26 cellular contexts compared by ENCODE assay signal in genomic region chr1:17612831-17613230, GRCh38.
"Had no signal": no experiment of that assay in that cellular context is flagged by ENCODE, and none has a peak within 500 bp of the region (broad histone marks: within the 10 kb centered on the region; RNA-seq: fewer than 3 reads in every experiment).

No MANE protein-coding gene starts in this region.

- DNase-seq: activated CD4-positive, alpha-beta memory T cell treated with anti-CD3 and anti-CD28 coated beads, Interleukin-2, amount 10 ng/mL, durations not matched to agents 7 days and 5 days; activated CD4-positive, alpha-beta T cell treated with anti-CD3 and anti-CD28 coated beads for 36 hours; activated CD4-positive, alpha-beta T cell treated with anti-CD3 and anti-CD28 coated beads, Interleukin-2, amount 50 U/mL, for 1 hour; activated CD8-positive, alpha-beta memory T cell treated with anti-CD3 and anti-CD28 coated beads, Interleukin-2, amount 50 U/mL, for 4 hours; activated gamma-delta T cell treated with Interleukin-2 at 50 U/mL for 16 hours; activated naive CD4-positive, alpha-beta T cell treated with anti-CD3 and anti-CD28 coated beads, Interleukin-2, amount 10 ng/mL, durations not matched to agents 7 days and 5 days; activated naive CD8-positive, alpha-beta T cell treated with anti-CD3 and anti-CD28 coated beads for 36 hours; activated T-cell treated with anti-CD3 and anti-CD28 coated beads, Interleukin-2, amount 50 U/mL, for 72 hours; MG63; NCI-H1105 treated with DMSO at 0.1 percent for 48 hours; NCI-H146; NCI-H187 treated with DMSO at 0.1 percent for 48 hours; NCI-H2081 treated with DMSO at 0.1 percent for 48 hours; NCI-H446 treated with DMSO at 0.1 percent for 48 hours; NCI-H524 treated with DMSO at 0.1 percent for 48 hours; NCI-H748 treated with DMSO at 0.1 percent for 48 hours; OCI-M1; RPMI8226; T-cell; T-helper 2 cell; T1000 had no signal

- H3K27ac ChIP-seq: SK-N-MC, VCaP had no signal

- H3K27ac Mint-ChIP-seq: activated CD4-positive, alpha-beta memory T cell treated with anti-CD3 and anti-CD28 coated beads, Interleukin-2, amount 10 ng/mL, durations not matched to agents 7 days and 5 days; activated CD4-positive, alpha-beta T cell treated with anti-CD3 and anti-CD28 coated beads for 36 hours; activated naive CD4-positive, alpha-beta T cell treated with anti-CD3 and anti-CD28 coated beads, Interleukin-2, amount 10 ng/mL, durations not matched to agents 7 days and 5 days; activated naive CD8-positive, alpha-beta T cell treated with anti-CD3 and anti-CD28 coated beads for 36 hours; activated T-cell treated with anti-CD3 and anti-CD28 coated beads, Interleukin-2, amount 50 U/mL, for 72 hours; activated T-helper 2 cell treated with anti-CD3 and anti-CD28 coated beads, Interferon-gamma antibody, Interleukin-2, Interleukin-4, amounts not matched to agents 10 μg/mL and 5 μg/mL and 100 μg/mL, durations not matched to agents 14 hours and 24 hours and 36 hours; T-cell had no signal

- H3K9me3 ChIP-seq: MG63 had no signal

- H3K9me3 Mint-ChIP-seq: activated CD4-positive, alpha-beta memory T cell treated with anti-CD3 and anti-CD28 coated beads, Interleukin-2, amount 10 ng/mL, durations not matched to agents 7 days and 5 days; activated naive CD4-positive, alpha-beta T cell treated with anti-CD3 and anti-CD28 coated beads, Interleukin-2, amount 10 ng/mL, durations not matched to agents 7 days and 5 days; activated naive CD8-positive, alpha-beta T cell treated with anti-CD3 and anti-CD28 coated beads for 36 hours; activated T-cell treated with anti-CD3 and anti-CD28 coated beads, Interleukin-2, amount 50 U/mL, for 72 hours; activated T-helper 2 cell treated with anti-CD3 and anti-CD28 coated beads, Interferon-gamma antibody, Interleukin-2, Interleukin-4, amounts not matched to agents 10 μg/mL and 5 μg/mL and 100 μg/mL, durations not matched to agents 14 hours and 24 hours and 36 hours; T-cell had no signal

- H3K36me3 Mint-ChIP-seq: activated naive CD4-positive, alpha-beta T cell treated with anti-CD3 and anti-CD28 coated beads, Interleukin-2, amount 10 ng/mL, durations not matched to agents 7 days and 5 days; activated naive CD8-positive, alpha-beta T cell treated with anti-CD3 and anti-CD28 coated beads for 36 hours; T-cell had no signal

- ATAC-seq: activated CD4-positive, alpha-beta T cell treated with anti-CD3 and anti-CD28 coated beads for 36 hours; activated T-cell treated with anti-CD3 and anti-CD28 coated beads, Interleukin-2, amount 50 U/mL, for 72 hours; Panc1; Right ventricle myocardium inferior; T-cell had no signal

- H3K36me3 ChIP-seq: MG63 had no signal

- H3K4me3 ChIP-seq: MG63, SK-N-MC had no signal

- H3K4me1 Mint-ChIP-seq: activated CD4-positive, alpha-beta memory T cell treated with anti-CD3 and anti-CD28 coated beads, Interleukin-2, amount 10 ng/mL, durations not matched to agents 7 days and 5 days; activated CD4-positive, alpha-beta T cell treated with anti-CD3 and anti-CD28 coated beads for 36 hours; activated naive CD4-positive, alpha-beta T cell treated with anti-CD3 and anti-CD28 coated beads, Interleukin-2, amount 10 ng/mL, durations not matched to agents 7 days and 5 days; activated naive CD8-positive, alpha-beta T cell treated with anti-CD3 and anti-CD28 coated beads for 36 hours; T-cell had no signal

- H3K27me3 ChIP-seq: MG63 had no signal

- H3K27me3 Mint-ChIP-seq: activated naive CD4-positive, alpha-beta T cell treated with anti-CD3 and anti-CD28 coated beads, Interleukin-2, amount 10 ng/mL, durations not matched to agents 7 days and 5 days; activated naive CD8-positive, alpha-beta T cell treated with anti-CD3 and anti-CD28 coated beads for 36 hours had no signal

- H3K4me3 Mint-ChIP-seq: activated CD4-positive, alpha-beta memory T cell treated with anti-CD3 and anti-CD28 coated beads, Interleukin-2, amount 10 ng/mL, durations not matched to agents 7 days and 5 days; activated CD4-positive, alpha-beta T cell treated with anti-CD3 and anti-CD28 coated beads for 36 hours; activated naive CD4-positive, alpha-beta T cell treated with anti-CD3 and anti-CD28 coated beads, Interleukin-2, amount 10 ng/mL, durations not matched to agents 7 days and 5 days; activated naive CD8-positive, alpha-beta T cell treated with anti-CD3 and anti-CD28 coated beads for 36 hours; activated T-cell treated with anti-CD3 and anti-CD28 coated beads, Interleukin-2, amount 50 U/mL, for 72 hours; T-cell had no signal
